18 cellular contexts compared by ENCODE assay signal in the genomic region with DNA sequence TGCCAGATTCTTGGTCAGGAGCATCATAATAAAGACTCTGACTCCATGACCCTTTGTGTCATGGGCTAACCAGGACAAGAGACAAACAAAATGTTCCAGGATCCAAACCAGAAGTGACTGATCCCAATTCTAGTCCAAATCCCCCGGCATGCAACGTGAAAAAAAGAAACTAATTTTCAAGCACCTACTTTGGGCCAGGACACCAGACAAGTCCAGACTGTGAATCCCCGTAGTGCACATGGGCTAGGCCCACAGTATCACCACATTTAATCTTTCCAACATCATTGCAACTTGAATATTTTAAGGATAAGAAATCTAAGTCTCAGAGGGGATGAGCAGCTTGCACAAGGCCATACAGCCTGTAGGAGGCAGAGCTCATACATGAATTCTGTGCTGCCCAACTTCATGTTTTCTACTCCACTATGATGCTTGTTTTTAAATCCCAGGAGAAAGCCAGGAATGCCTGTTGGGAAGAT.
DNase-seq lines count a peak whose midpoint lies in the region; FAIRE-seq and TF ChIP-seq lines count a peak whose summit lies in the region.
"Had no signal": no experiment of that assay in that cellular context is flagged by ENCODE, and none has a peak within 500 bp of the region (broad histone marks: within the 10 kb centered on the region; RNA-seq: fewer than 3 reads in every experiment).

No MANE protein-coding gene starts in this region.

- intact Hi-C loops in kidney (cut with DNase I), result no loop called here

- WGBS in suprapubic skin, result 44% methylated on average over 3 of the region's 3 CpGs

- DNase-seq in NCI-H146 (lab: John Stamatoyannopoulos, UW) (peak; percentile 7), NCI-H146 treated with DMSO at 0.1 percent for 48 hours (lab: John Stamatoyannopoulos, UW; ENCODE audit: unreplicated experiment) (no peak), NCI-H69 (lab: John Stamatoyannopoulos, UW) (peak; percentile 17), kidney (no peak), suprapubic skin (ENCODE audit: low spot score in 2 of 2) (no peak), mesothelial cell of epicardium (ENCODE audit: low spot score in 2 of 2, unreplicated experiment in 2 of 2) (no peak), EL (no peak), NAMALWA (ENCODE audit: low spot score) (no peak)
- DNase-seq: 8988T; activated gamma-delta T cell; CD4-positive, CD25-positive, alpha-beta regulatory T cell; foreskin keratinocyte; stimulated activated CD4-positive, alpha-beta T cell treated with anti-CD3 and anti-CD28 coated beads, Interleukin-4, amount 100 ng/mL, for 1 hour; stimulated activated CD8-positive, alpha-beta memory T cell treated with anti-CD3 and anti-CD28 coated beads, Interleukin-4, amount 100 ng/mL, for 48 hours; SW 1271; thyroid gland had no signal

- TF ChIP-seq EP300 in suprapubic skin (IDR thresholded peaks at IDR 0.05), result no peak

- no peaks in the 10 kb centered on the region for H3K27me3 ChIP-seq in suprapubic skin
- H3K27me3 ChIP-seq: foreskin keratinocyte, neutrophil, thyroid gland had no signal

- peak; percentile 6 for TF ChIP-seq CTCF in kidney (IDR thresholded peaks at IDR 0.05; ENCODE audit: borderline replicate concordance, extremely low read depth, insufficient read depth)
- TF ChIP-seq CTCF in suprapubic skin (IDR thresholded peaks at IDR 0.05), result peak in 1 of 2 donors; percentile 37
- no peak for TF ChIP-seq CTCF in mesothelial cell of epicardium (IDR thresholded peaks at IDR 0.05; ENCODE audit: unreplicated experiment)

- H3K27ac ChIP-seq in kidney (ENCODE audit: low read depth in 2 of 2, low read length in 2 of 2) (no peak overlapping the region), suprapubic skin (peak overlapping the region; percentile 60)
- H3K27ac ChIP-seq: foreskin keratinocyte, KMS-11, neutrophil had no signal

- no peaks in the 10 kb centered on the region for H3K36me3 ChIP-seq in kidney (ENCODE audit: control insufficient read depth in 1 of 2, insufficient read depth in 2 of 2, low read length in 2 of 2)
- no peaks in the 10 kb centered on the region for H3K36me3 ChIP-seq in suprapubic skin
- H3K36me3 ChIP-seq: neutrophil, thyroid gland had no signal

- no peak overlapping the region for H3K9ac ChIP-seq in kidney (ENCODE audit: low read length in 2 of 2)
- H3K9ac ChIP-seq: KMS-11 had no signal

- no peak overlapping the region for H3K27ac Mint-ChIP-seq in mesothelial cell of epicardium
- H3K27ac Mint-ChIP-seq: CD4-positive, CD25-positive, alpha-beta regulatory T cell had no signal

- TF ChIP-seq POLR2A in suprapubic skin (IDR thresholded peaks at IDR 0.05), result no peak

- no peaks in the 10 kb centered on the region for H3K36me3 Mint-ChIP-seq in mesothelial cell of epicardium
- H3K36me3 Mint-ChIP-seq: CD4-positive, CD25-positive, alpha-beta regulatory T cell had no signal

- H3K4me1 ChIP-seq in kidney (ENCODE audit: control insufficient read depth in 1 of 2, insufficient read depth in 1 of 2, low read depth in 1 of 2, low read length in 2 of 2) (peaks cover 0 to 2% of the 10 kb centered on the region in 2 donors), suprapubic skin (peaks cover 28% of the 10 kb centered on the region)
- H3K4me1 ChIP-seq: foreskin keratinocyte, thyroid gland had no signal

- H3K4me1 Mint-ChIP-seq in mesothelial cell of epicardium, result peaks cover 13% of the 10 kb centered on the region
- H3K4me1 Mint-ChIP-seq: CD4-positive, CD25-positive, alpha-beta regulatory T cell had no signal

- H3K27me3 Mint-ChIP-seq in mesothelial cell of epicardium (ENCODE audit: low read depth), result peaks cover 7% of the 10 kb centered on the region

- H3K4me3 Mint-ChIP-seq in mesothelial cell of epicardium, result no peak overlapping the region
- H3K4me3 Mint-ChIP-seq: CD4-positive, CD25-positive, alpha-beta regulatory T cell had no signal

- peaks cover 13% of the 10 kb centered on the region for H3K9me3 Mint-ChIP-seq in mesothelial cell of epicardium

- H3K9me3 ChIP-seq in kidney (ENCODE audit: control insufficient read depth in 1 of 2, low read length in 2 of 2) (peaks cover 0 to 8% of the 10 kb centered on the region in 2 donors), suprapubic skin (no peaks in the 10 kb centered on the region)
- H3K9me3 ChIP-seq: neutrophil, thyroid gland had no signal

- FAIRE-seq in kidney (lab: Jason Lieb, UNC), result no peak

- H3K4me3 ChIP-seq in kidney (ENCODE audit: low read length in 2 of 2) (no peak overlapping the region), suprapubic skin (no peak overlapping the region)
- H3K4me3 ChIP-seq: thyroid gland had no signal

Comparison
In these comparisons a context has a peak if more than half of its experiments do, and no peak if none do; other contexts are left out.
1. DNase-seq: peak in NCI-H146 (single experiment) and NCI-H69 (single experiment); none in NCI-H146 treated with DMSO at 0.1 percent for 48 hours (single experiment), kidney (single experiment), suprapubic skin (0 of 2), mesothelial cell of epicardium (0 of 2), EL (single experiment) and NAMALWA (single experiment).